Comparison of ENCODE assay signal across 15 cellular contexts in genomic region chr1:157775101-157775870, GRCh38. TPM values are rescaled to one million over a fixed set of nuclear protein-coding genes. Genes with fewer than 3 reads are reported as not detected.
DNase-seq lines count a peak whose midpoint lies in the region; TF ChIP-seq lines count a peak whose summit lies in the region.
"Had no signal": no experiment of that assay in that cellular context is flagged by ENCODE, and none has a peak within 500 bp of the region (broad histone marks: within the 10 kb centered on the region; RNA-seq: fewer than 3 reads in every experiment).

No MANE protein-coding gene starts in this region.

- H3K9me2 ChIP-seq in SU-DHL-6 (replicated peaks; ENCODE audit: insufficient read depth, low read length) (no peaks in the 10 kb centered on the region), GM23248 (ENCODE audit: insufficient read depth) (no peaks in the 10 kb centered on the region)

- H3K4me1 ChIP-seq in spleen: peaks cover 0 to 86% (median 38%) of the 10 kb centered on the region in 6 donors
- H3K4me1 ChIP-seq in GM23248 (ENCODE audit: insufficient read depth): no peaks in the 10 kb centered on the region
- H3K4me1 ChIP-seq in stomach: no peaks in the 10 kb centered on the region

- intact Hi-C loops in spleen (cut with DNase I; ENCODE audit: low total_unique reads): loop anchor here (10.0 kb wide), 1 partner anchor 200 kb away; no protein-coding TSS in a partner anchor
- intact Hi-C loops in stomach (cut with DNase I; ENCODE audit: low total_unique reads): no loop called here

- no peak for TF ChIP-seq EP300 in stomach (IDR thresholded peaks at IDR 0.05)

- H3K9me3 ChIP-seq in SU-DHL-6 (ENCODE audit: insufficient read depth, low read length) (no peaks in the 10 kb centered on the region), spleen (no peaks in the 10 kb centered on the region), GM23248 (ENCODE audit: low read depth) (no peaks in the 10 kb centered on the region), stomach (no peaks in the 10 kb centered on the region)
- H3K9me3 ChIP-seq: Peyer's patch had no signal

- DNase-seq in DMS53 treated with DMSO at 0.1 percent for 48 hours (lab: John Stamatoyannopoulos, UW; ENCODE audit: unreplicated experiment) (peak; percentile 20), LNCaP clone FGC (ENCODE audit: low read depth) (peak; percentile 10), spleen (no peak), DMS114 treated with DMSO at 0.1 percent for 48 hours (lab: John Stamatoyannopoulos, UW; ENCODE audit: unreplicated experiment) (no peak), GF-D8 (lab: John Stamatoyannopoulos, UW) (no peak), GM23248 (no peak), stomach (no peak)
- DNase-seq: CD4-positive, alpha-beta T cell; NCI-H1694 treated with DMSO at 0.1 percent for 48 hours; NCI-H345; NCI-H524 treated with DMSO at 0.1 percent for 48 hours; Peyer's patch; Right ventricle myocardium superior had no signal

- H3K36me3 ChIP-seq in SU-DHL-6 (ENCODE audit: low read length): peaks cover 27% of the 10 kb centered on the region
- peaks cover 0 to 7% (median 0%) of the 10 kb centered on the region in 6 donors for H3K36me3 ChIP-seq in spleen
- no peaks in the 10 kb centered on the region for H3K36me3 ChIP-seq in GM23248 (ENCODE audit: low read depth)
- H3K36me3 ChIP-seq in stomach: no peaks in the 10 kb centered on the region
- H3K36me3 ChIP-seq: Peyer's patch had no signal

- no peaks in the 10 kb centered on the region for H3K27me3 ChIP-seq in SU-DHL-6 (ENCODE audit: low read length)
- H3K27me3 ChIP-seq in spleen (replicated peaks in 1 of 7): peaks cover 0 to 7% (median 0%) of the 10 kb centered on the region in 7 donors
- H3K27me3 ChIP-seq in GM23248 (replicated peaks; ENCODE audit: insufficient read depth): no peaks in the 10 kb centered on the region
- H3K27me3 ChIP-seq in stomach: no peaks in the 10 kb centered on the region
- H3K27me3 ChIP-seq: Peyer's patch had no signal

- in situ Hi-C loops in GM23248 (cut with MboI): no loop called here

- TF ChIP-seq POLR2A in spleen (IDR thresholded peaks at IDR 0.05) (no peak), stomach (IDR thresholded peaks at IDR 0.05) (no peak)

- H2AFZ ChIP-seq in SU-DHL-6 (ENCODE audit: low read depth, low read length, severe bottlenecking) (no peak overlapping the region), GM23248 (no peak overlapping the region)

- peaks cover 72% of the 10 kb centered on the region for H3K79me2 ChIP-seq in SU-DHL-6 (ENCODE audit: insufficient read depth, low read length)
- no peaks in the 10 kb centered on the region for H3K79me2 ChIP-seq in GM23248 (ENCODE audit: insufficient read depth)

- no peak overlapping the region for H3K4me3 ChIP-seq in LNCaP clone FGC (ENCODE audit: low read depth, low read length)
- peak overlapping the region; percentile 56 for H3K4me3 ChIP-seq in SU-DHL-6 (ENCODE audit: insufficient read depth, low read length, poor library complexity, severe bottlenecking)
- H3K4me3 ChIP-seq in spleen: peak overlapping the region in 7 of 8 donors; percentile 0 to 62 (median 24)
- no peak overlapping the region for H3K4me3 ChIP-seq in GM23248
- no peak overlapping the region for H3K4me3 ChIP-seq in stomach

- H3K27ac ChIP-seq in SU-DHL-6 (ENCODE audit: low read depth, low read length) (peak overlapping the region; percentile 97), spleen (peak overlapping the region in 7 of 8 donors; percentile 35 to 81 (median 53)), GM23248 (no peak overlapping the region), stomach (peak overlapping the region in 1 of 5 donors; percentile 14)

- H3K4me2 ChIP-seq in SU-DHL-6 (ENCODE audit: low read depth, low read length, poor library complexity, severe bottlenecking) (peak overlapping the region; percentile 96), GM23248 (ENCODE audit: unreplicated experiment) (no peak overlapping the region)

- no peak for TF ChIP-seq CTCF in LNCaP clone FGC (IDR thresholded peaks at IDR 0.05; ENCODE audit: control insufficient read depth, extremely low read depth, insufficient read depth)
- no peak for TF ChIP-seq CTCF in SU-DHL-6 (IDR thresholded peaks at IDR 0.05; ENCODE audit: insufficient read depth, low read length, poor library complexity, severe bottlenecking)
- TF ChIP-seq CTCF in spleen (IDR thresholded peaks at IDR 0.05 in 8 of 11, conservative IDR thresholded peaks at IDR 0.05 in 3 of 11): no peak
- TF ChIP-seq CTCF in stomach (IDR thresholded peaks at IDR 0.05): no peak

- H3F3A ChIP-seq in SU-DHL-6 (ENCODE audit: insufficient read depth) (peaks cover 70% of the 10 kb centered on the region), GM23248 (ENCODE audit: insufficient read depth) (no peaks in the 10 kb centered on the region)

- H4K20me1 ChIP-seq in SU-DHL-6 (ENCODE audit: low read depth, low read length): no peaks in the 10 kb centered on the region
- H4K20me1 ChIP-seq in GM23248 (ENCODE audit: insufficient read depth): no peaks in the 10 kb centered on the region

- peak overlapping the region; percentile 70 for H3K9ac ChIP-seq in SU-DHL-6 (ENCODE audit: low read length)
- no peak overlapping the region for H3K9ac ChIP-seq in GM23248

- 71 to 79% (median 74%) methylated on average over 4 of the region's 4 CpGs for WGBS in spleen, 5 donors
- WGBS in GM23248 (ENCODE audit: low coverage in 1 of 2, low lambda C conversion rate in 2 of 2, missing lambda C conversion rate in 2 of 2), 2 experiments: 21 to 26% methylated on average over 4 of the region's 4 CpGs
- WGBS in stomach, 5 donors: 46 to 66% (median 58%) methylated on average over 4 of the region's 4 CpGs

RNA-seq across cellular contexts. Expression of gene FCRL2, which starts 1.6 kb away (rescaled TPM):
- total RNA-seq in spleen: 10 to 100 TPM; 32.9 to 71.1 (median 43.6) TPM
- 100 to 1,000 TPM in 1 of 3 donors, 10 to 100 TPM in 2; 93.1 to 236 (median 96.6) TPM for polyA plus RNA-seq in spleen
- total RNA-seq in GM23248 (2014; rRNA removed; shearing (Covaris generic)): not detected in 2 replicates
- not detected in 2 replicates for polyA plus RNA-seq in GM23248 (2016; fragmentation: Nextera tagmentation; extraction: Ambion mirVana)
- 1 to 10 TPM in 1 of 5 donors, under 1 TPM in 1, not detected in 3; 0.73 to 2.5 TPM for total RNA-seq in stomach
- polyA plus RNA-seq in stomach: 1 to 10 TPM in 1 of 3 donors, under 1 TPM in 2; 0.37 to 1.8 (median 0.90) TPM
- total RNA-seq: Right ventricle myocardium superior had no signal
- polyA plus RNA-seq: BJ had no signal

RNA-seq across cellular contexts. Expression of gene FCRL1, which starts 44.6 kb away (rescaled TPM):
- total RNA-seq in spleen (100 to 1,000 TPM in 4 of 7 donors, 10 to 100 TPM in 3; 57.3 to 158 (median 110) TPM), stomach (1 to 10 TPM in 1 of 5 donors, under 1 TPM in 1, not detected in 3; 0.29 to 2.4 TPM)
- polyA plus RNA-seq in spleen (10 to 100 TPM; 54.5 to 77.8 (median 72.0) TPM), GM23248 (2016; fragmentation: Nextera tagmentation; extraction: Ambion mirVana) (not detected in 2 replicates), stomach (under 1 TPM in 1 of 3 donors, not detected in 2; 0.48 TPM)
- total RNA-seq in GM23248 (2014; rRNA removed; shearing (Covaris generic)): not detected in 2 replicates
- total RNA-seq: Right ventricle myocardium superior had no signal
- polyA plus RNA-seq: BJ had no signal

Comparison
In these comparisons a context has a peak if more than half of its experiments do, and no peak if none do; other contexts are left out.
1. DNase-seq: peak in DMS53 treated with DMSO at 0.1 percent for 48 hours (single experiment) and LNCaP clone FGC (single experiment); none in spleen (single experiment), DMS114 treated with DMSO at 0.1 percent for 48 hours (single experiment), GF-D8 (single experiment), GM23248 (single experiment) and stomach (single experiment).
2. H3K4me3 ChIP-seq: peak in SU-DHL-6 (single experiment) and spleen (7 of 8); none in LNCaP clone FGC (single experiment), GM23248 (single experiment) and stomach (0 of 4).
3. RNA of gene FCRL2, which starts 1.6 kb away (total RNA-seq): 32.9 to 71.1 TPM in spleen; not detected in GM23248 and 0.73 to 2.5 TPM in stomach; every median in the first group is over 4 times any median in the second.
4. RNA of gene FCRL1, which starts 44.6 kb away (total RNA-seq): 57.3 to 158 TPM in spleen; not detected in GM23248 and 0.29 to 2.4 TPM in stomach; every median in the first group is over 10 times any median in the second.